16 cellular contexts compared by ENCODE assay signal in genomic region chr19:7863157-7863970, GRCh38. TPM values are rescaled to one million over a fixed set of nuclear protein-coding genes. Genes with fewer than 3 reads are reported as not detected.
DNase-seq lines count a peak whose midpoint lies in the region; ATAC-seq lines count a peak whose summit lies in the region.
"Had no signal": no experiment of that assay in that cellular context is flagged by ENCODE, and none has a peak within 500 bp of the region (broad histone marks: within the 10 kb centered on the region; RNA-seq: fewer than 3 reads in every experiment).

No MANE protein-coding gene starts in this region.

- peaks cover 40 to 63% (median 47%) of the 10 kb centered on the region in 11 experiments for H3K27me3 ChIP-seq in BLaER1 treated with 17β-estradiol and CSF1 and Interleukin-3, amounts not matched to agents 10 nM and 100 nM

- no peak overlapping the region for H3K9ac ChIP-seq in BLaER1 treated with 17β-estradiol and CSF1 and Interleukin-3, amounts not matched to agents 10 nM and 100 nM

- no peaks in the 10 kb centered on the region for H3K36me3 ChIP-seq in BLaER1 treated with 17β-estradiol and CSF1 and Interleukin-3, amounts not matched to agents 10 nM and 100 nM

- no peaks in the 10 kb centered on the region for H3K9me3 Mint-ChIP-seq in T-cell
- H3K9me3 Mint-ChIP-seq: activated naive CD8-positive, alpha-beta T cell treated with anti-CD3 and anti-CD28 coated beads, Interleukin-2, amount 10 ng/mL, durations not matched to agents 7 days and 5 days; CD8-positive, alpha-beta memory T cell had no signal

- H3K27me3 Mint-ChIP-seq in T-cell, result peaks cover 5 to 21% of the 10 kb centered on the region in 2 donors

- CTCF ChIA-PET in T-cell (lab: Charles Lee), result interaction anchor here in 1 of 2 donors (0.6 to 1.0 kb wide), 2 partner anchors 24 to 234 kb away, joined by 3 to 4 read pairs; partner anchors contain the start of genes PET100 and XAB2

- ATAC-seq in T-cell (replicated peaks in 1 of 4) (peak; percentile 6 to 18 (median 12)), left colon (peak; percentile 32), GM18907 (IDR thresholded peaks at IDR 0.05; ENCODE audit: unreplicated experiment) (no peak)

- peaks cover 36 to 71% (median 60%) of the 10 kb centered on the region in 10 experiments for H3K4me1 ChIP-seq in BLaER1 treated with 17β-estradiol and CSF1 and Interleukin-3, amounts not matched to agents 10 nM and 100 nM

- POLR2A ChIA-PET in T-cell (lab: Charles Lee), result interaction anchor here in 1 of 2 donors (0.7 kb wide), 1 partner anchor 13 kb away, joined by 3 read pairs; no protein-coding TSS in a partner anchor

- H3K36me3 Mint-ChIP-seq in T-cell, result no peaks in the 10 kb centered on the region
- H3K36me3 Mint-ChIP-seq: activated naive CD8-positive, alpha-beta T cell treated with anti-CD3 and anti-CD28 coated beads, Interleukin-2, amount 10 ng/mL, durations not matched to agents 7 days and 5 days; CD8-positive, alpha-beta memory T cell had no signal

- DNase-seq in T-cell (peak in 1 of 34 experiments; percentile 14), left colon (no peak), kidney tubule cell (ENCODE audit: low spot score) (no peak)
- no peak for DNase-seq in stimulated activated CD4-positive, alpha-beta T cell treated with anti-CD3 and anti-CD28 coated beads, Interleukin-4, amount 100 ng/mL, for 1 hour
- DNase-seq: GOT3, NCI-H1694, tibial artery had no signal

- no peak overlapping the region for H3K27ac Mint-ChIP-seq in T-cell
- H3K27ac Mint-ChIP-seq: activated naive CD8-positive, alpha-beta T cell treated with anti-CD3 and anti-CD28 coated beads, Interleukin-2, amount 10 ng/mL, durations not matched to agents 7 days and 5 days; CD8-positive, alpha-beta memory T cell had no signal

- H3K4me2 ChIP-seq in BLaER1 treated with 17β-estradiol and CSF1 and Interleukin-3, amounts not matched to agents 10 nM and 100 nM, result peak overlapping the region in 8 of 11 experiments; percentile 2 to 62 (median 30); a peak in 13 of 22 replicates

- H3K27ac ChIP-seq in BLaER1 treated with 17β-estradiol and CSF1 and Interleukin-3, amounts not matched to agents 10 nM and 100 nM, result no peak overlapping the region
- H3K27ac ChIP-seq: gastroesophageal sphincter, SK-N-MC, tibial artery had no signal

- peaks cover 11 to 32% (median 16%) of the 10 kb centered on the region in 3 donors for H3K4me1 Mint-ChIP-seq in T-cell

- no peak overlapping the region for H3K4me3 ChIP-seq in BLaER1 treated with 17β-estradiol and CSF1 and Interleukin-3, amounts not matched to agents 10 nM and 100 nM
- H3K4me3 ChIP-seq: lung, SK-N-MC had no signal

- H4K20me1 ChIP-seq in BLaER1 treated with 17β-estradiol and CSF1 and Interleukin-3, amounts not matched to agents 10 nM and 100 nM, result peaks cover 0 to 69% (median 27%) of the 10 kb centered on the region in 11 experiments; a peak in 17 of 22 replicates

- intact Hi-C loops in left colon (cut with DNase I, micrococcal nuclease), result no loop called here

- H3K4me3 Mint-ChIP-seq in T-cell, result peak overlapping the region in 2 of 3 donors; percentile 31 to 64
- H3K4me3 Mint-ChIP-seq: activated naive CD8-positive, alpha-beta T cell treated with anti-CD3 and anti-CD28 coated beads, Interleukin-2, amount 10 ng/mL, durations not matched to agents 7 days and 5 days had no signal

- H3K9me3 ChIP-seq in BLaER1 treated with 17β-estradiol and CSF1 and Interleukin-3, amounts not matched to agents 10 nM and 100 nM (replicated peaks in 1 of 11), result no peaks in the 10 kb centered on the region
- H3K9me3 ChIP-seq: gastroesophageal sphincter, tibial artery had no signal

RNA-seq across cellular contexts. Expression of gene PRR36, which starts 10.8 kb away (rescaled TPM):
- total RNA-seq in T-cell, result under 1 TPM; 0.28 to 0.85 (median 0.36) TPM
- under 1 TPM; 0.22 to 0.46 TPM for total RNA-seq in left colon
- total RNA-seq: CD8-positive, alpha-beta memory T cell; dermis microvascular lymphatic vessel endothelial cell; gastroesophageal sphincter had no signal

RNA-seq across cellular contexts. Expression of gene LRRC8E, which starts 24.9 kb away (rescaled TPM):
- total RNA-seq in T-cell (under 1 TPM in 1 of 5 donors, not detected in 4; 0.06 TPM), left colon (1 to 10 TPM; 2.7 to 3.1 TPM)
- total RNA-seq: activated naive CD8-positive, alpha-beta T cell treated with anti-CD3 and anti-CD28 coated beads, Interleukin-2, amount 10 ng/mL, durations not matched to agents 7 days and 5 days; CD8-positive, alpha-beta memory T cell; posterior vena cava had no signal

RNA-seq across cellular contexts. Expression of gene EVI5L, which starts 33.3 kb away (rescaled TPM):
- total RNA-seq in T-cell (10 to 100 TPM in 4 of 5 donors, 1 to 10 TPM in 1; 9.6 to 15.1 (median 13.7) TPM), left colon (10 to 100 TPM; 10.5 to 13.1 TPM)

RNA-seq across cellular contexts. Expression of gene MAP2K7, which starts 40.3 kb away (rescaled TPM):
- total RNA-seq in T-cell (10 to 100 TPM; 68.1 to 93.1 (median 73.5) TPM), left colon (10 to 100 TPM; 27.0 to 29.2 TPM)

RNA-seq across cellular contexts. Expression of gene TGFBR3L, which starts 51.3 kb away (rescaled TPM):
- total RNA-seq in T-cell (1 to 10 TPM in 3 of 5 donors, under 1 TPM in 2; 0.76 to 4.5 (median 1.3) TPM), left colon (under 1 TPM in 1 of 2 donors, not detected in 1; 0.53 TPM)
